Comparison of ENCODE assay signal across 8 cellular contexts in the genomic region with DNA sequence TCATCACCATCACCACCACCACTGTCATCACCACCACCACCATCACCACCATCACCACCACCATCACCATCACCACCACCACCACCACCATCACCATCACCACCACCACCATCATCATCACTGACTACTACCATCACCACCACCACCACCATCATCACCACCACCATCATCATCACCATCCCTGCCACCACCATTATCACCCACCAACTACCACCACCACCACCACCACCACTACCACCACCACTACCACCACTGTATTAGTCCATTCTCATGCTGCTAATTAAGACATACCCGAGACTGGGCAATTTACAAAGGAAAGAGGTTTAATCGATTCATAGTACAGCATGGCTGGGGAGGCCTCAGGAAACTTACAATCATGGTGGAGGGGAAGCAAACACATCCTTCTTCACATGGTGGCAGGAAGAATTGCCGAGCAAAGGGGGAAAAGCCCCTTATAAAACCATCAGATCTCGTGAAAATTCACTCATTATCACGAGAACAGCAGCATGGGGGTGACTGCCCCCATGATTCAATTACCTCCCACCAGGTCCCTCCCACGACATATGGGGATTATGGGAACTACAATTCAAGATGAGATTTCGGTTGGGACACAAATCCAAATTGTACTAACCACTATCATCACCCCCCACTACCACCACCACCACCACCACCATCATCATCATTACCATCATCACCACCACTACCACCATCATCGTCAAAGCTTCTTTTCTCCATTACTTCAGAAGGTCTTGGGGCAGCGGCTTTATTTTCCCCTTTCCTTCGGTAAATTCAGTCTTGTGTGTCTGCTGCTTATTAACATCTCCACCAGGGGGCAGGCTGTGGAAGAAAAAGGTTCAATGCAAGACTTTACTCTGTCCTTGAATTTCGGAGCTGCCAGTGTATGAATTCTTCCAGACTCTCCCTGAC. TPM values are rescaled to one million over a fixed set of nuclear protein-coding genes. Genes with fewer than 3 reads are reported as not detected.
DNase-seq lines count a peak whose midpoint lies in the region; ATAC-seq and TF ChIP-seq lines count a peak whose summit lies in the region.
"Not testable (repeated sequence)": the region's sequence is repeated elsewhere in the genome, so short reads cannot be mapped to it uniquely, and the experiment has no call there.

No MANE protein-coding gene starts in this region.

- DNase-seq in DMS153 (lab: John Stamatoyannopoulos, UW) (peak; percentile 43), HuH-7.5 (ENCODE audit: low spot score) (peak; percentile 6), NCI-H526 (lab: John Stamatoyannopoulos, UW) (peak; percentile 68 to 80), brain microvascular endothelial cell (peak; percentile 64), left ventricle myocardium superior (peak; percentile 31), osteocyte (ENCODE audit: extremely low spot score, unreplicated experiment) (peak; percentile 87)

- peak; percentile 65 for ATAC-seq in left ventricle myocardium superior

- H3K9me3 ChIP-seq in subcutaneous abdominal adipose tissue (ENCODE audit: control insufficient read depth in 5 of 5, low read length in 5 of 5): not testable (repeated sequence)

- TF ChIP-seq CTCF in VCaP (conservative IDR thresholded peaks at IDR 0.05) (peak; percentile 97), brain microvascular endothelial cell (IDR thresholded peaks at IDR 0.05; ENCODE audit: low read depth, low read length, missing control alignments) (peak; percentile 79), osteocyte (IDR thresholded peaks at IDR 0.05) (peak; percentile 70)

- H3K4me1 Mint-ChIP-seq in osteocyte (ENCODE audit: unreplicated experiment): peaks cover 10% of the 10 kb centered on the region

- H3K27ac Mint-ChIP-seq in osteocyte (ENCODE audit: unreplicated experiment): not testable (repeated sequence)

- H3K36me3 Mint-ChIP-seq in osteocyte (ENCODE audit: unreplicated experiment): not testable (repeated sequence)

- H3K27me3 ChIP-seq in brain microvascular endothelial cell (replicated peaks); subcutaneous abdominal adipose tissue (ENCODE audit: control insufficient read depth in 5 of 5, insufficient read depth in 4 of 5, low read length in 5 of 5): not testable (repeated sequence)

- in situ Hi-C loops in brain microvascular endothelial cell (cut with HindIII; ENCODE audit: low pct_ligation_motif_present, low sequenced_read_pairs): not testable (repeated sequence)

- H3K9me3 Mint-ChIP-seq in osteocyte (ENCODE audit: unreplicated experiment): not testable (repeated sequence)

- not testable (repeated sequence) for H3K4me3 Mint-ChIP-seq in osteocyte (ENCODE audit: unreplicated experiment)

- not testable (repeated sequence) for H3K4me3 ChIP-seq in brain microvascular endothelial cell (ENCODE audit: low read depth, low read length); subcutaneous abdominal adipose tissue (ENCODE audit: low read depth in 1 of 5, low read length in 5 of 5)

- H3K27ac ChIP-seq in VCaP, brain microvascular endothelial cell: not testable (repeated sequence)
- peak overlapping the region; percentile 39 for H3K27ac ChIP-seq in subcutaneous abdominal adipose tissue (ENCODE audit: low read depth, low read length)

- H3K36me3 ChIP-seq in brain microvascular endothelial cell (replicated peaks); subcutaneous abdominal adipose tissue (ENCODE audit: control insufficient read depth in 5 of 5, insufficient read depth in 5 of 5, low read length in 5 of 5): not testable (repeated sequence)

- H3K4me1 ChIP-seq in subcutaneous abdominal adipose tissue (ENCODE audit: control insufficient read depth in 5 of 5, insufficient read depth in 5 of 5, low read length in 5 of 5): peaks cover 0 to 14% (median 11%) of the 10 kb centered on the region in 5 donors

- H3K27me3 Mint-ChIP-seq in osteocyte (ENCODE audit: unreplicated experiment): not testable (repeated sequence)

- intact Hi-C loops in left ventricle myocardium superior (cut with micrococcal nuclease): loop anchor here (10.0 kb wide), 1 partner anchor 469 kb away; no protein-coding TSS in a partner anchor

- H3K9ac ChIP-seq in subcutaneous abdominal adipose tissue (ENCODE audit: low read length in 5 of 5): not testable (repeated sequence)

RNA-seq across cellular contexts. Expression of a gene that starts 53.6 kb away (rescaled TPM):
- total RNA-seq in left ventricle myocardium superior: 16.7 TPM
- total RNA-seq in osteocyte: 32.7 and 33.7 TPM in 2 replicates

Comparison
In these comparisons a context has a peak if more than half of its experiments do, and no peak if none do; other contexts are left out.
1. DNase-seq: peak in every context shown above with its lines; median percentile 87 in osteocyte; 74 in NCI-H526; 64 in brain microvascular endothelial cell; 43 in DMS153; 31 in left ventricle myocardium superior; 6 in HuH-7.5.